ENCODE assay signal across 27 cellular contexts in genomic region chr6:14974372-14974771, GRCh38.
"Had no signal": no experiment of that assay in that cellular context is flagged by ENCODE, and none has a peak within 500 bp of the region (broad histone marks: within the 10 kb centered on the region; RNA-seq: fewer than 3 reads in every experiment).

No MANE protein-coding gene starts in this region.

- H3K27me3 Mint-ChIP-seq: naive thymus-derived CD8-positive, alpha-beta T cell; natural killer cell treated with Interleukin-12 subunit alpha and Interleukin-12 subunit beta and Interleukin-15 and Interleukin-18, amount 100 ng/mL, for 72 hours; stimulated activated naive B cell treated with anti-CD40 and anti-IgM and Interleukin-4, amounts not matched to agents 10 μg/mL and 1 μg/mL and 100 μg/mL, for 72 hours; stimulated activated naive CD8-positive, alpha-beta T cell treated with anti-CD3 and anti-CD28 coated beads, Interleukin-15, Interleukin-2, amounts not matched to agents 100 ng/mL and 50 ng/mL, for 24 hours; type B pancreatic cell had no signal

- H3K36me3 Mint-ChIP-seq: natural killer cell treated with Interleukin-12 subunit alpha and Interleukin-12 subunit beta and Interleukin-15 and Interleukin-18, amount 100 ng/mL, for 72 hours; stimulated activated effector memory CD8-positive, alpha-beta T cell treated with anti-CD3 and anti-CD28 coated beads, Interleukin-12 subunit alpha, Interleukin-12 subunit beta, amount 100 ng/mL, for 72 hours; stimulated activated naive B cell treated with anti-CD40 and anti-IgM and Interleukin-4, amounts not matched to agents 10 μg/mL and 1 μg/mL and 100 μg/mL, for 72 hours; type B pancreatic cell had no signal

- ATAC-seq: naive thymus-derived CD8-positive, alpha-beta T cell; natural killer cell treated with Interleukin-12 subunit alpha and Interleukin-12 subunit beta and Interleukin-15 and Interleukin-18, amount 100 ng/mL, for 72 hours; pancreas; right cardiac atrium; right lobe of liver; stimulated activated effector memory CD8-positive, alpha-beta T cell treated with anti-CD3 and anti-CD28 coated beads, Interleukin-12 subunit alpha, Interleukin-12 subunit beta, amount 100 ng/mL, for 72 hours; stimulated activated naive B cell treated with anti-CD40 and anti-IgM and Interleukin-4, amounts not matched to agents 10 μg/mL and 1 μg/mL and 100 μg/mL, for 72 hours; upper lobe of right lung had no signal

- H3K36me3 ChIP-seq: neutrophil, pancreas, prostate gland, right lobe of liver, sigmoid colon, stomach, thoracic aorta, thyroid gland, tibial nerve, upper lobe of right lung, uterus had no signal

- H3K4me3 ChIP-seq: pancreas, prostate gland, right lobe of liver, sigmoid colon, stomach, thoracic aorta, thyroid gland, tibial nerve, upper lobe of right lung, uterus had no signal

- H3K9me3 Mint-ChIP-seq: natural killer cell treated with Interleukin-12 subunit alpha and Interleukin-12 subunit beta and Interleukin-15 and Interleukin-18, amount 100 ng/mL, for 72 hours; neural crest cell; stimulated activated effector memory CD8-positive, alpha-beta T cell treated with anti-CD3 and anti-CD28 coated beads, Interleukin-12 subunit alpha, Interleukin-12 subunit beta, amount 100 ng/mL, for 72 hours; stimulated activated naive CD8-positive, alpha-beta T cell treated with anti-CD3 and anti-CD28 coated beads, Interleukin-15, Interleukin-2, amounts not matched to agents 100 ng/mL and 50 ng/mL, for 24 hours had no signal

- H3K4me1 ChIP-seq: pancreas, prostate gland, sigmoid colon, stomach, thyroid gland, tibial nerve, upper lobe of right lung, uterus had no signal

- DNase-seq: naive thymus-derived CD8-positive, alpha-beta T cell; nephron progenitor cell; nucleus accumbens; pancreas; right cardiac atrium; right lobe of liver; sigmoid colon; small intestine; stimulated activated CD4-positive, alpha-beta T cell treated with anti-CD3 and anti-CD28 coated beads, Interleukin-15, amount 100 ng/mL, for 24 hours; stimulated activated CD4-positive, alpha-beta T cell treated with anti-CD3 and anti-CD28 coated beads, Interleukin-2, amount 100 ng/mL, for 24 hours; stimulated activated CD4-positive, alpha-beta T cell treated with anti-CD3 and anti-CD28 coated beads, Interleukin-2, amount 100 ng/mL, for 48 hours; stimulated activated CD4-positive, alpha-beta T cell treated with anti-CD3 and anti-CD28 coated beads, Interleukin-4, amount 100 ng/mL, for 24 hours; stimulated activated naive B cell treated with anti-CD40 and anti-IgM and Interleukin-4, amounts not matched to agents 10 μg/mL and 1 μg/mL and 100 μg/mL, for 72 hours; stimulated activated naive CD4-positive, alpha-beta T cell treated with Interleukin-2 at 50 U/mL for 16 hours; stomach; thyroid gland; upper lobe of right lung; uterus had no signal

- H3K4me1 Mint-ChIP-seq: neural crest cell; stimulated activated effector memory CD8-positive, alpha-beta T cell treated with anti-CD3 and anti-CD28 coated beads, Interleukin-12 subunit alpha, Interleukin-12 subunit beta, amount 100 ng/mL, for 72 hours had no signal

- H3K27me3 ChIP-seq: neutrophil, pancreas, right lobe of liver, sigmoid colon, stomach, thyroid gland, tibial nerve, upper lobe of right lung, uterus had no signal

- H3K27ac ChIP-seq: neutrophil, pancreas, prostate gland, right lobe of liver, sigmoid colon, stomach, thoracic aorta, thyroid gland, tibial nerve, upper lobe of right lung, uterus had no signal

- H3K4me3 Mint-ChIP-seq: naive thymus-derived CD8-positive, alpha-beta T cell; natural killer cell treated with Interleukin-12 subunit alpha and Interleukin-12 subunit beta and Interleukin-15 and Interleukin-18, amount 100 ng/mL, for 72 hours; nephron progenitor cell; neural crest cell; stimulated activated effector memory CD8-positive, alpha-beta T cell treated with anti-CD3 and anti-CD28 coated beads, Interleukin-12 subunit alpha, Interleukin-12 subunit beta, amount 100 ng/mL, for 72 hours; stimulated activated naive B cell treated with anti-CD40 and anti-IgM and Interleukin-4, amounts not matched to agents 10 μg/mL and 1 μg/mL and 100 μg/mL, for 72 hours; stimulated activated naive CD8-positive, alpha-beta T cell treated with anti-CD3 and anti-CD28 coated beads, Interleukin-15, Interleukin-2, amounts not matched to agents 100 ng/mL and 50 ng/mL, for 24 hours; type B pancreatic cell had no signal

- H3K9me3 ChIP-seq: neutrophil, pancreas, prostate gland, right lobe of liver, sigmoid colon, thoracic aorta, thyroid gland, upper lobe of right lung, uterus had no signal

- H3K27ac Mint-ChIP-seq: natural killer cell treated with Interleukin-12 subunit alpha and Interleukin-12 subunit beta and Interleukin-15 and Interleukin-18, amount 100 ng/mL, for 72 hours; nephron progenitor cell; stimulated activated effector memory CD8-positive, alpha-beta T cell treated with anti-CD3 and anti-CD28 coated beads, Interleukin-12 subunit alpha, Interleukin-12 subunit beta, amount 100 ng/mL, for 72 hours; stimulated activated naive B cell treated with anti-CD40 and anti-IgM and Interleukin-4, amounts not matched to agents 10 μg/mL and 1 μg/mL and 100 μg/mL, for 72 hours; stimulated activated naive CD8-positive, alpha-beta T cell treated with anti-CD3 and anti-CD28 coated beads, Interleukin-15, Interleukin-2, amounts not matched to agents 100 ng/mL and 50 ng/mL, for 24 hours; type B pancreatic cell had no signal

- FAIRE-seq: pancreas, small intestine had no signal
